In the genomic region with DNA sequence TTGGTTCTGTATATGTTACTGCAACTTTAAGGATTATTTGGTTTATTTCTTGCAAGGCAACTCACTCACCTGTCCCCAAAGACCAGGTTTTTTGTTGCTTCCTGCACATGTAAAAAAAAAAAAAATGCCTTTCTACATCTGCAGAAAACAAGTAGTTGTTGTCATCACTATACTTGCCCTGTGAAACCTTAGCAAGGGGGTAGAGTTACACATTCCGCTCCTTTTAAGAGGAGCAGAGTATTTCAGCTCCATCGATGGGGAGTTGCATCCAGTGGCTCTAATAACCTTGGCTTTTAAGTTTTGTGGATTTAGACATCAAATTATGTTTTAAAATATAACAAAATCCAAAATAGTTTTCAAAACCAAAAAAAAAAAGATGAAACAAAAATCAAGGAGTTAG, we compare ENCODE assay signal across 31 cellular contexts.
"Had no signal": no experiment of that assay in that cellular context is flagged by ENCODE, and none has a peak within 500 bp of the region (broad histone marks: within the 10 kb centered on the region; RNA-seq: fewer than 3 reads in every experiment).

No MANE protein-coding gene starts in this region.

- H3K27me3 ChIP-seq: adrenal gland, ascending aorta, cardiac muscle cell, colonic mucosa, neutrophil, pancreas, sigmoid colon had no signal

- ATAC-seq: activated CD4-positive, alpha-beta T cell treated with anti-CD3 and anti-CD28 coated beads for 36 hours; activated T-cell treated with anti-CD3 and anti-CD28 coated beads, Interleukin-2, amount 50 U/mL, for 72 hours; natural killer cell treated with Interleukin-12 subunit alpha and Interleukin-12 subunit beta and Interleukin-15 and Interleukin-18, amount 100 ng/mL, for 72 hours; pancreas; psoas muscle; stimulated activated effector memory CD8-positive, alpha-beta T cell treated with anti-CD3 and anti-CD28 coated beads, Interleukin-12 subunit alpha, Interleukin-12 subunit beta, amount 100 ng/mL, for 72 hours had no signal

- DNase-seq: activated CD4-positive, alpha-beta T cell treated with anti-CD3 and anti-CD28 coated beads for 36 hours; activated CD4-positive, alpha-beta T cell treated with anti-CD3 and anti-CD28 coated beads, Interleukin-2, amount 50 U/mL, for 4 hours; activated CD4-positive, CD25-positive, alpha-beta regulatory T cell; activated effector memory CD4-positive, alpha-beta T cell treated with Interleukin-2 at 50 U/mL for 16 hours; activated naive CD4-positive, alpha-beta T cell treated with anti-CD3 and anti-CD28 coated beads for 36 hours; activated naive CD8-positive, alpha-beta T cell treated with anti-CD3 and anti-CD28 coated beads for 36 hours; activated T-cell treated with anti-CD3 and anti-CD28 coated beads for 4 hours; activated T-cell treated with anti-CD3 and anti-CD28 coated beads, Interleukin-2, amount 50 U/mL, for 72 hours; adrenal gland; cerebellar nuclear complex; colonic mucosa; effector CD8-positive, alpha-beta T cell; glutamatergic neuron; left ventricle myocardium inferior; mesendoderm; pancreas; psoas muscle; sigmoid colon; small intestine; stimulated activated CD4-positive, alpha-beta T cell treated with anti-CD3 and anti-CD28 coated beads, Interleukin-4, amount 100 ng/mL, for 24 hours; trophoblast cell; uterus had no signal

- H3K27ac ChIP-seq: adrenal gland, ascending aorta, cardiac muscle cell, colonic mucosa, left ventricle myocardium inferior, neutrophil, pancreas, psoas muscle, sigmoid colon, thoracic aorta, uterus had no signal

- H3K9me3 ChIP-seq: adrenal gland, ascending aorta, colonic mucosa, left ventricle myocardium inferior, neutrophil, pancreas, psoas muscle, thoracic aorta, uterus had no signal

- H3K4me1 ChIP-seq: adrenal gland, ascending aorta, colonic mucosa, left ventricle myocardium inferior, pancreas, psoas muscle, sigmoid colon, uterus had no signal

- H3K36me3 Mint-ChIP-seq: activated naive CD8-positive, alpha-beta T cell treated with anti-CD3 and anti-CD28 coated beads for 36 hours; brain; natural killer cell treated with Interleukin-12 subunit alpha and Interleukin-12 subunit beta and Interleukin-15 and Interleukin-18, amount 100 ng/mL, for 72 hours; stimulated activated effector memory CD8-positive, alpha-beta T cell treated with anti-CD3 and anti-CD28 coated beads, Interleukin-12 subunit alpha, Interleukin-12 subunit beta, amount 100 ng/mL, for 72 hours had no signal

- H3K36me3 ChIP-seq: adrenal gland, ascending aorta, cardiac muscle cell, colonic mucosa, left ventricle myocardium inferior, neutrophil, pancreas, sigmoid colon, thoracic aorta, uterus had no signal

- H3K4me1 Mint-ChIP-seq: activated CD4-positive, alpha-beta T cell treated with anti-CD3 and anti-CD28 coated beads for 36 hours; activated naive CD8-positive, alpha-beta T cell treated with anti-CD3 and anti-CD28 coated beads for 36 hours; stimulated activated effector memory CD8-positive, alpha-beta T cell treated with anti-CD3 and anti-CD28 coated beads, Interleukin-12 subunit alpha, Interleukin-12 subunit beta, amount 100 ng/mL, for 72 hours had no signal

- H3K9me3 Mint-ChIP-seq: activated naive CD4-positive, alpha-beta T cell treated with anti-CD3 and anti-CD28 coated beads for 36 hours; activated naive CD8-positive, alpha-beta T cell treated with anti-CD3 and anti-CD28 coated beads for 36 hours; activated T-cell treated with anti-CD3 and anti-CD28 coated beads, Interleukin-2, amount 50 U/mL, for 72 hours; natural killer cell treated with Interleukin-12 subunit alpha and Interleukin-12 subunit beta and Interleukin-15 and Interleukin-18, amount 100 ng/mL, for 72 hours; stimulated activated effector memory CD8-positive, alpha-beta T cell treated with anti-CD3 and anti-CD28 coated beads, Interleukin-12 subunit alpha, Interleukin-12 subunit beta, amount 100 ng/mL, for 72 hours; stimulated activated naive CD8-positive, alpha-beta T cell treated with anti-CD3 and anti-CD28 coated beads, Interleukin-15, Interleukin-2, amounts not matched to agents 100 ng/mL and 50 ng/mL, for 24 hours had no signal

- H3K27me3 Mint-ChIP-seq: activated naive CD8-positive, alpha-beta T cell treated with anti-CD3 and anti-CD28 coated beads for 36 hours; brain; natural killer cell treated with Interleukin-12 subunit alpha and Interleukin-12 subunit beta and Interleukin-15 and Interleukin-18, amount 100 ng/mL, for 72 hours; stimulated activated naive CD8-positive, alpha-beta T cell treated with anti-CD3 and anti-CD28 coated beads, Interleukin-15, Interleukin-2, amounts not matched to agents 100 ng/mL and 50 ng/mL, for 24 hours had no signal

- H3K27ac Mint-ChIP-seq: activated CD4-positive, alpha-beta T cell treated with anti-CD3 and anti-CD28 coated beads for 36 hours; activated naive CD4-positive, alpha-beta T cell treated with anti-CD3 and anti-CD28 coated beads for 36 hours; activated naive CD8-positive, alpha-beta T cell treated with anti-CD3 and anti-CD28 coated beads for 36 hours; activated T-cell treated with anti-CD3 and anti-CD28 coated beads, Interleukin-2, amount 50 U/mL, for 72 hours; natural killer cell treated with Interleukin-12 subunit alpha and Interleukin-12 subunit beta and Interleukin-15 and Interleukin-18, amount 100 ng/mL, for 72 hours; stimulated activated effector memory CD8-positive, alpha-beta T cell treated with anti-CD3 and anti-CD28 coated beads, Interleukin-12 subunit alpha, Interleukin-12 subunit beta, amount 100 ng/mL, for 72 hours; stimulated activated naive CD8-positive, alpha-beta T cell treated with anti-CD3 and anti-CD28 coated beads, Interleukin-15, Interleukin-2, amounts not matched to agents 100 ng/mL and 50 ng/mL, for 24 hours had no signal

- H3K4me3 Mint-ChIP-seq: activated CD4-positive, alpha-beta T cell treated with anti-CD3 and anti-CD28 coated beads for 36 hours; activated naive CD4-positive, alpha-beta T cell treated with anti-CD3 and anti-CD28 coated beads for 36 hours; activated naive CD8-positive, alpha-beta T cell treated with anti-CD3 and anti-CD28 coated beads for 36 hours; activated T-cell treated with anti-CD3 and anti-CD28 coated beads, Interleukin-2, amount 50 U/mL, for 72 hours; brain; natural killer cell treated with Interleukin-12 subunit alpha and Interleukin-12 subunit beta and Interleukin-15 and Interleukin-18, amount 100 ng/mL, for 72 hours; stimulated activated effector memory CD8-positive, alpha-beta T cell treated with anti-CD3 and anti-CD28 coated beads, Interleukin-12 subunit alpha, Interleukin-12 subunit beta, amount 100 ng/mL, for 72 hours; stimulated activated naive CD8-positive, alpha-beta T cell treated with anti-CD3 and anti-CD28 coated beads, Interleukin-15, Interleukin-2, amounts not matched to agents 100 ng/mL and 50 ng/mL, for 24 hours had no signal

- H3K4me3 ChIP-seq: adrenal gland, ascending aorta, cardiac muscle cell, colonic mucosa, left ventricle myocardium inferior, lung, pancreas, psoas muscle, sigmoid colon, thoracic aorta, uterus had no signal
